8 cellular contexts compared by ENCODE assay signal in genomic region chr9:89740722-89741121, GRCh38.
A peak's percentile ranks its signal among the peaks of the same experiment; 100 is the strongest.
DNase-seq lines count a peak whose midpoint lies in the region; ATAC-seq lines count a peak whose summit lies in the region.

No MANE protein-coding gene starts in this region.

- peaks cover 74% of the 10 kb centered on the region for H3K4me1 Mint-ChIP-seq in T-helper 1 cell treated with Interleukin-12 subunit alpha and Interleukin-12 subunit beta and Interleukin-4 antibody, amounts not matched to agents 30 μg/mL and 1 μg/mL, for 36 hours (ENCODE audit: low read depth)
- H3K4me1 Mint-ChIP-seq in memory B cell = peaks cover 41% of the 10 kb centered on the region

- H3K9me3 Mint-ChIP-seq in T-helper 1 cell treated with Interleukin-12 subunit alpha and Interleukin-12 subunit beta and Interleukin-4 antibody, amounts not matched to agents 30 μg/mL and 1 μg/mL, for 36 hours = no peaks in the 10 kb centered on the region
- peaks cover 2% of the 10 kb centered on the region for H3K9me3 Mint-ChIP-seq in memory B cell

- 82% methylated on average over 8 of the region's 8 CpGs for WGBS in right cardiac atrium

- ATAC-seq in GM18499 (IDR thresholded peaks at IDR 0.05; ENCODE audit: insufficient read depth, unreplicated experiment) (peak; percentile 38), GM21737 (IDR thresholded peaks at IDR 0.05; ENCODE audit: unreplicated experiment) (peak; percentile 72), memory B cell (ENCODE audit: low read depth) (peak; percentile 90), right cardiac atrium (no peak)

- peaks cover 24% of the 10 kb centered on the region for H3K36me3 Mint-ChIP-seq in T-helper 1 cell treated with Interleukin-12 subunit alpha and Interleukin-12 subunit beta and Interleukin-4 antibody, amounts not matched to agents 30 μg/mL and 1 μg/mL, for 36 hours (ENCODE audit: low read depth)
- no peaks in the 10 kb centered on the region for H3K36me3 Mint-ChIP-seq in memory B cell

- no peaks in the 10 kb centered on the region for H3K27me3 ChIP-seq in right cardiac atrium (ENCODE audit: control insufficient read depth, insufficient read depth)

- no peaks in the 10 kb centered on the region for H3K27me3 Mint-ChIP-seq in T-helper 1 cell treated with Interleukin-12 subunit alpha and Interleukin-12 subunit beta and Interleukin-4 antibody, amounts not matched to agents 30 μg/mL and 1 μg/mL, for 36 hours (ENCODE audit: low read depth)
- H3K27me3 Mint-ChIP-seq in memory B cell = no peaks in the 10 kb centered on the region

- H3K27ac ChIP-seq in right cardiac atrium (ENCODE audit: low read length) = no peak overlapping the region

- intact Hi-C loops in right cardiac atrium (cut with DNase I) = loop anchor here in 1 of 4 donors (10.0 kb wide), 1 partner anchor 136 kb away; the partner anchor contains the start of gene GADD45G

- H3K27ac Mint-ChIP-seq in T-helper 1 cell treated with Interleukin-12 subunit alpha and Interleukin-12 subunit beta and Interleukin-4 antibody, amounts not matched to agents 30 μg/mL and 1 μg/mL, for 36 hours = peak overlapping the region; percentile 75
- no peak overlapping the region for H3K27ac Mint-ChIP-seq in memory B cell

- H3K4me1 ChIP-seq in right cardiac atrium (ENCODE audit: control insufficient read depth, insufficient read depth, low read length) = peaks cover 2% of the 10 kb centered on the region

- no peaks in the 10 kb centered on the region for H3K9me3 ChIP-seq in right cardiac atrium (ENCODE audit: control insufficient read depth, low read length)

- peak in 1 of 2 donors; percentile 17 for DNase-seq in memory B cell (ENCODE audit: low spot score in 2 of 2)
- DNase-seq in epidermal melanocyte (ENCODE audit: insufficient read length, low spot score) = no peak
- DNase-seq in right cardiac atrium = no peak
- DNase-seq in NCI-H2171 treated with DMSO at 0.1 percent for 48 hours (lab: John Stamatoyannopoulos, UW) = no peak
- DNase-seq in NCI-H1436 treated with DMSO at 0.1 percent for 48 hours (lab: John Stamatoyannopoulos, UW) = no peak

- peak overlapping the region; percentile 69 for H3K4me3 Mint-ChIP-seq in T-helper 1 cell treated with Interleukin-12 subunit alpha and Interleukin-12 subunit beta and Interleukin-4 antibody, amounts not matched to agents 30 μg/mL and 1 μg/mL, for 36 hours
- peak overlapping the region; percentile 71 for H3K4me3 Mint-ChIP-seq in memory B cell

- H3K4me3 ChIP-seq in right cardiac atrium (ENCODE audit: low read length) = no peak overlapping the region

Comparison
In these comparisons a context has a peak if more than half of its experiments do, and no peak if none do; other contexts are left out.
1. ATAC-seq: peak in GM18499 (single experiment), GM21737 (single experiment) and memory B cell (single experiment); none in right cardiac atrium (0 of 2).